Comparison of ENCODE assay signal across 1 cellular context in genomic region chr7:15140431-15140830, GRCh38.
TF ChIP-seq lines count a peak whose summit lies in the region.

No MANE protein-coding gene starts in this region.

TF ChIP-seq in SK-N-SH, 30 proteins besides CTCF, POLR2A, EP300 and RAD21 (continued from another document):
- TF ChIP-seq EZH2phosphoT487 (IDR thresholded peaks at IDR 0.05; ENCODE audit: borderline replicate concordance, low read depth) = no peak
- TF ChIP-seq IRF3 (IDR thresholded peaks at IDR 0.05; ENCODE audit: low read depth, low read length) = no peak
- no peak for TF ChIP-seq RXRA (IDR thresholded peaks at IDR 0.05; ENCODE audit: borderline replicate concordance, low read depth)
- no peak for TF ChIP-seq MEF2A (IDR thresholded peaks at IDR 0.05; ENCODE audit: borderline replicate concordance, low read depth)
